ENCODE assay signal across 23 cellular contexts in genomic region chr13:107462501-107462900, GRCh38.
"Had no signal": no experiment of that assay in that cellular context is flagged by ENCODE, and none has a peak within 500 bp of the region (broad histone marks: within the 10 kb centered on the region; RNA-seq: fewer than 3 reads in every experiment).

No MANE protein-coding gene starts in this region.

- ATAC-seq: activated CD4-positive, alpha-beta T cell treated with anti-CD3 and anti-CD28 coated beads for 36 hours; K562 had no signal

- DNase-seq: activated CD4-positive, alpha-beta memory T cell treated with anti-CD3 and anti-CD28 coated beads, Interleukin-2, amount 10 ng/mL, durations not matched to agents 7 days and 5 days; activated CD4-positive, alpha-beta T cell treated with anti-CD3 and anti-CD28 coated beads for 36 hours; activated CD4-positive, alpha-beta T cell treated with anti-CD3 and anti-CD28 coated beads, Interleukin-2, amount 50 U/mL, for 1 hour; activated CD4-positive, CD25-positive, alpha-beta regulatory T cell; activated naive CD4-positive, alpha-beta T cell treated with anti-CD3 and anti-CD28 coated beads, Interleukin-2, amount 50 U/mL, for 16 hours; activated naive CD8-positive, alpha-beta T cell treated with anti-CD3 and anti-CD28 coated beads, Interleukin-2, amount 10 ng/mL, durations not matched to agents 7 days and 5 days; aorta; central memory CD4-positive, alpha-beta T cell; Karpas-422; NCI-H1105 treated with DMSO at 0.1 percent for 48 hours; NCI-H1436 treated with DMSO at 0.1 percent for 48 hours; NCI-H187; NCI-H2107; NCI-H2171 treated with DMSO at 0.1 percent for 48 hours; NCI-H446 treated with DMSO at 0.1 percent for 48 hours; NCI-H526; NCI-H82; Peyer's patch; Right ventricle myocardium superior; SJCRH30; SK-N-SH; T-helper 1 cell had no signal
